ENCODE assay signal across 24 cellular contexts in genomic region chr3:8563146-8563545, GRCh38.
DNase-seq lines count a peak whose midpoint lies in the region; ATAC-seq, FAIRE-seq and TF ChIP-seq lines count a peak whose summit lies in the region.
"Had no signal": no experiment of that assay in that cellular context is flagged by ENCODE, and none has a peak within 500 bp of the region (broad histone marks: within the 10 kb centered on the region; RNA-seq: fewer than 3 reads in every experiment).

No MANE protein-coding gene starts in this region.

- CTCF ChIA-PET in endothelial cell of umbilical vein (lab: Charles Lee), result interaction anchor here (1.6 kb wide), 1 partner anchor 146 kb away, joined by 4 read pairs; no protein-coding TSS in a partner anchor
- CTCF ChIA-PET in naive thymus-derived CD4-positive, alpha-beta T cell (lab: Charles Lee), result no interaction called here

- dilution Hi-C loops in endothelial cell of umbilical vein (cut with MboI; ENCODE audit: extremely low pct_ligation_motif_present, low sequenced_read_pairs), result no loop called here

- TF ChIP-seq POLR2A in endothelial cell of umbilical vein (IDR thresholded peaks at IDR 0.05; ENCODE audit: low read depth, low read length), result no peak

- POLR2A ChIA-PET in endothelial cell of umbilical vein (lab: Charles Lee), result no interaction called here
- POLR2A ChIA-PET in naive thymus-derived CD4-positive, alpha-beta T cell (lab: Charles Lee), result no interaction called here

- no peaks in the 10 kb centered on the region for H4K20me1 ChIP-seq in endothelial cell of umbilical vein (replicated peaks; ENCODE audit: control insufficient read depth, extremely low read depth, insufficient read depth, low read length)
- H4K20me1 ChIP-seq: BLaER1 had no signal

- H3K36me3 ChIP-seq in ascending aorta, result peaks cover 56 to 92% of the 10 kb centered on the region in 2 donors
- no peaks in the 10 kb centered on the region for H3K36me3 ChIP-seq in endothelial cell of umbilical vein (ENCODE audit: control insufficient read depth in 2 of 2, extremely low read depth in 1 of 2, insufficient read depth in 2 of 2, low read length in 2 of 2)
- H3K36me3 ChIP-seq in tibial artery, result peaks cover 48 to 52% (median 49%) of the 10 kb centered on the region in 3 donors
- H3K36me3 ChIP-seq in naive thymus-derived CD4-positive, alpha-beta T cell (ENCODE audit: control insufficient read depth in 2 of 3, insufficient read depth in 3 of 3, low read length in 3 of 3), result no peaks in the 10 kb centered on the region
- peaks cover 0 to 19% (median 3%) of the 10 kb centered on the region in 3 donors for H3K36me3 ChIP-seq in pancreas
- H3K36me3 ChIP-seq: BLaER1 had no signal

- peak in 1 of 2 donors; percentile 52 for DNase-seq in ascending aorta (ENCODE audit: low spot score in 2 of 2)
- DNase-seq in endothelial cell of umbilical vein (ENCODE audit: low read depth, low spot score), result peak; percentile 72
- DNase-seq in pulmonary artery endothelial cell (ENCODE audit: low read depth, low spot score), result peak; percentile 17
- DNase-seq in tibial artery, result no peak
- DNase-seq in naive thymus-derived CD4-positive, alpha-beta T cell, result no peak
- no peak for DNase-seq in pancreas
- no peak for DNase-seq in urothelium cell line (ENCODE audit: low spot score)
- DNase-seq: CD4-positive, CD25-positive, alpha-beta regulatory T cell; DMS153; GM23248; H7; Karpas-422; NCI-H1092 treated with DMSO at 0.1 percent for 48 hours; NCI-H146; NCI-H1930; NCI-H2107; NCI-H446; NCI-H524 treated with DMSO at 0.1 percent for 48 hours; NCI-H774; NK-92 treated with Interleukin-12 subunit alpha and Interleukin-12 subunit beta, amount 100 ng/mL, for 24 hours; PC-3 had no signal

- peaks cover 0 to 5% (median 0%) of the 10 kb centered on the region in 11 donors for H3K9me3 Mint-ChIP-seq in naive thymus-derived CD4-positive, alpha-beta T cell

- TF ChIP-seq CTCF in ascending aorta (IDR thresholded peaks at IDR 0.05), result no peak
- no peak for TF ChIP-seq CTCF in endothelial cell of umbilical vein (IDR thresholded peaks at IDR 0.05; ENCODE audit: extremely low read depth in 1 of 2, insufficient read depth in 1 of 2, low read depth in 1 of 2, low read length in 2 of 2)
- TF ChIP-seq CTCF in tibial artery (IDR thresholded peaks at IDR 0.05), result no peak
- no peak for TF ChIP-seq CTCF in pancreas (IDR thresholded peaks at IDR 0.05)

- H3K27ac ChIP-seq in ascending aorta (peak overlapping the region; percentile 79 to 86), endothelial cell of umbilical vein (ENCODE audit: insufficient read depth, low read depth, low read length) (no peak overlapping the region), tibial artery (peak overlapping the region; percentile 76 to 81), pancreas (no peak overlapping the region)
- H3K27ac ChIP-seq in naive thymus-derived CD4-positive, alpha-beta T cell (ENCODE audit: low read depth, low read length), result no peak overlapping the region
- H3K27ac ChIP-seq: BLaER1 had no signal

- peaks cover 0 to 16% (median 5%) of the 10 kb centered on the region in 5 donors for H3K27me3 Mint-ChIP-seq in naive thymus-derived CD4-positive, alpha-beta T cell
- H3K27me3 Mint-ChIP-seq: CD4-positive, CD25-positive, alpha-beta regulatory T cell had no signal

- H3K4me1 Mint-ChIP-seq in naive thymus-derived CD4-positive, alpha-beta T cell, result no peaks in the 10 kb centered on the region
- H3K4me1 Mint-ChIP-seq: CD4-positive, CD25-positive, alpha-beta regulatory T cell had no signal

- no peaks in the 10 kb centered on the region for H3K27me3 ChIP-seq in ascending aorta
- no peaks in the 10 kb centered on the region for H3K27me3 ChIP-seq in endothelial cell of umbilical vein (ENCODE audit: control insufficient read depth in 2 of 2, insufficient read depth in 2 of 2, low read length in 2 of 2)
- no peaks in the 10 kb centered on the region for H3K27me3 ChIP-seq in tibial artery
- no peaks in the 10 kb centered on the region for H3K27me3 ChIP-seq in naive thymus-derived CD4-positive, alpha-beta T cell (ENCODE audit: control insufficient read depth in 2 of 2, insufficient read depth in 2 of 2, low read length in 2 of 2)
- H3K27me3 ChIP-seq in pancreas, result no peaks in the 10 kb centered on the region
- H3K27me3 ChIP-seq: BLaER1 had no signal

- BruUV-seq in endothelial cell of umbilical vein (replicated peaks; lab: Mats Ljungman, UMichigan), result no TSS peak

- H3K4me3 ChIP-seq in ascending aorta (no peak overlapping the region), endothelial cell of umbilical vein (replicated peaks in 1 of 3; ENCODE audit: insufficient read depth in 1 of 3, low read depth in 1 of 3, low read length in 3 of 3) (no peak overlapping the region), tibial artery (no peak overlapping the region), pancreas (no peak overlapping the region)
- no peak overlapping the region for H3K4me3 ChIP-seq in naive thymus-derived CD4-positive, alpha-beta T cell (ENCODE audit: low read length)
- H3K4me3 ChIP-seq: BLaER1, GM23248 had no signal

- no peak overlapping the region for H3K4me2 ChIP-seq in endothelial cell of umbilical vein (ENCODE audit: insufficient read depth, low read length)
- H3K4me2 ChIP-seq: BLaER1 had no signal

- H3K4me1 ChIP-seq in ascending aorta (peaks cover 12 to 42% of the 10 kb centered on the region in 2 donors), endothelial cell of umbilical vein (ENCODE audit: control insufficient read depth, extremely low read depth, insufficient read depth, low read length) (peaks cover 12% of the 10 kb centered on the region), tibial artery (peaks cover 0 to 55% (median 24%) of the 10 kb centered on the region in 4 donors), pancreas (no peaks in the 10 kb centered on the region)
- no peaks in the 10 kb centered on the region for H3K4me1 ChIP-seq in naive thymus-derived CD4-positive, alpha-beta T cell (ENCODE audit: control insufficient read depth in 2 of 2, insufficient read depth in 2 of 2, low read length in 2 of 2)

- H3K9ac ChIP-seq in endothelial cell of umbilical vein (replicated peaks; ENCODE audit: extremely low read depth, insufficient read depth, low read length), result no peak overlapping the region
- H3K9ac ChIP-seq: BLaER1, GM23248 had no signal

- no peak overlapping the region for H3K27ac Mint-ChIP-seq in naive thymus-derived CD4-positive, alpha-beta T cell
- H3K27ac Mint-ChIP-seq: CD4-positive, CD25-positive, alpha-beta regulatory T cell had no signal

- H3K4me3 Mint-ChIP-seq in naive thymus-derived CD4-positive, alpha-beta T cell, result no peak overlapping the region
- H3K4me3 Mint-ChIP-seq: CD4-positive, CD25-positive, alpha-beta regulatory T cell had no signal

- no peaks in the 10 kb centered on the region for H3K9me3 ChIP-seq in ascending aorta
- no peaks in the 10 kb centered on the region for H3K9me3 ChIP-seq in endothelial cell of umbilical vein (replicated peaks; ENCODE audit: control insufficient read depth, insufficient read depth, low read length)
- no peaks in the 10 kb centered on the region for H3K9me3 ChIP-seq in tibial artery
- H3K9me3 ChIP-seq in naive thymus-derived CD4-positive, alpha-beta T cell (ENCODE audit: control insufficient read depth in 2 of 3, low read length in 3 of 3), result no peaks in the 10 kb centered on the region
- H3K9me3 ChIP-seq in pancreas, result no peaks in the 10 kb centered on the region

- no peaks in the 10 kb centered on the region for H3K36me3 Mint-ChIP-seq in naive thymus-derived CD4-positive, alpha-beta T cell

- WGBS in pancreas, 2 donors, result 89 to 90% methylated on average over 4 of the region's 4 CpGs

- H3K79me2 ChIP-seq in endothelial cell of umbilical vein (ENCODE audit: control insufficient read depth, insufficient read depth, low read length), result no peaks in the 10 kb centered on the region

- FAIRE-seq in endothelial cell of umbilical vein (lab: Jason Lieb, UNC), result peak; percentile 84
- no peak for FAIRE-seq in pancreas (lab: Jason Lieb, UNC)
- FAIRE-seq in urothelium cell line (lab: Jason Lieb, UNC), result no peak
- FAIRE-seq: A204.1 had no signal

- H3K9me1 ChIP-seq in endothelial cell of umbilical vein (replicated peaks; ENCODE audit: control insufficient read depth, extremely low read depth, insufficient read depth, low read length), result no peaks in the 10 kb centered on the region

- no peak for ATAC-seq in naive thymus-derived CD4-positive, alpha-beta T cell
- no peak for ATAC-seq in pancreas
- no peak for ATAC-seq in HG03139 (IDR thresholded peaks at IDR 0.05; ENCODE audit: unreplicated experiment)
- ATAC-seq: PC-3 had no signal

- no peak overlapping the region for H2AFZ ChIP-seq in endothelial cell of umbilical vein (ENCODE audit: low read depth, low read length)
- H2AFZ ChIP-seq: GM23248 had no signal

- intact Hi-C loops in ascending aorta (cut with DNase I) (loop anchor here (5.0 kb wide), 1 partner anchor 44 kb away; no protein-coding TSS in a partner anchor), endothelial cell of umbilical vein (cut with micrococcal nuclease) (loop anchor here (2.0 to 5.0 kb wide), 2 partner anchors 62 to 121 kb away; partner anchors contain the start of gene LMCD1), tibial artery (cut with DNase I; ENCODE audit: low total_unique reads) (no loop called here), pancreas (cut with DNase I) (no loop called here)
- intact Hi-C loops in naive thymus-derived CD4-positive, alpha-beta T cell (cut with micrococcal nuclease), result no loop called here

TF ChIP-seq in endothelial cell of umbilical vein, 7 proteins besides CTCF, POLR2A, EP300 and RAD21:
- TF ChIP-seq POLR2AphosphoS5 (IDR thresholded peaks at IDR 0.05; ENCODE audit: insufficient read depth, low read depth, low read length) (no peak), JUN (IDR thresholded peaks at IDR 0.05; ENCODE audit: borderline replicate concordance, insufficient read depth, insufficient read length, low read depth) (no peak), MAX (IDR thresholded peaks at IDR 0.05; ENCODE audit: insufficient read depth, insufficient read length) (no peak), MYC (IDR thresholded peaks at IDR 0.05; ENCODE audit: low read depth, low read length) (no peak), GATA2 (IDR thresholded peaks at IDR 0.05; ENCODE audit: insufficient read depth, insufficient read length, low read depth, low read length) (no peak), EZH2 (IDR thresholded peaks at IDR 0.05; ENCODE audit: borderline replicate concordance, low read depth, low read length, severe bottlenecking) (no peak), FOS (IDR thresholded peaks at IDR 0.05; ENCODE audit: borderline replicate concordance, insufficient read depth, low read length) (no peak)
TF ChIP-seq in endothelial cell of umbilical vein: peak in this region for 0.

Comparison
In these comparisons a context has a peak if more than half of its experiments do, and no peak if none do; other contexts are left out.
1. DNase-seq: peak in endothelial cell of umbilical vein (single experiment) and pulmonary artery endothelial cell (single experiment); none in tibial artery (0 of 2), naive thymus-derived CD4-positive, alpha-beta T cell (0 of 9), pancreas (0 of 6) and urothelium cell line (single experiment).
2. H3K27ac ChIP-seq: peak in ascending aorta (2 of 2) and tibial artery (2 of 2); none in endothelial cell of umbilical vein (single experiment), naive thymus-derived CD4-positive, alpha-beta T cell (single experiment) and pancreas (0 of 4).
3. intact Hi-C loops: an anchor here in ascending aorta (5.0 kb wide) and endothelial cell of umbilical vein (2.0 to 5.0 kb wide); none called in tibial artery, naive thymus-derived CD4-positive, alpha-beta T cell and pancreas.